ENCODE assay signal across 1 cellular context in the genomic region with DNA sequence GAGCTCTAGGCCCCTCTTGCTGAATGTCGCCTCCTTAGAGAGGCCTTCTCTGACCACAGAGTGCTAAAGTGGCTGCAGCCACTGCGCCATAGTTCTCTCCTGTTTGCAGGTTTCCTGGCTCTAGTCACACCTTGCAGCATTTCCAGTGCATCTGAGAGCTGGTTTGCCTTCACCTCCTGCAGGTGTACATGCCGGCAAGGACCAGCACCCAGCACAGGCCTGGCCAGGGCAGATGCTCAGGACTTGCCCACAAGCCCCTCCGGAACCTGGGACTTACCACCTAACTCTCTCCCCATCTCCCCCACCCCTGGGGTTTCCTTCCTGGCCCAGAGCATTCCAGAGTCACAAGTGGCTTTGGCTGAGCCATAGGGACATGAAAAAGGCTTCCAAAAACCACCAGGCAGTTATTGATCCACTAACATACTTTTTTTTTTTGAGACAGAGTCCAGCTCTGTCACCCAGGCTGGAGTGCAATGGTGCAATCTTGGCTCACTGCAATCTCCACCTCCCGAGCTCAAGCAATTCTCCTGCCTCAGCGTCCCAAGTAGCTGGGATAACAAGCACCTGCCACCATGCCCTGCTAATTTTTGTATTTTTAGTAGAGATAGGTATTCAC.
TF ChIP-seq lines count a peak whose summit lies in the region.

No MANE protein-coding gene starts in this region.

TF ChIP-seq in H1, 55 proteins besides CTCF, POLR2A, EP300 and RAD21:
- no peak for TF ChIP-seq CEBPB (IDR thresholded peaks at IDR 0.05; ENCODE audit: low read depth, low read length)
- no peak for TF ChIP-seq POU5F1 (IDR thresholded peaks at IDR 0.05; ENCODE audit: low read depth, low read length)
- no peak for TF ChIP-seq SIRT6 (IDR thresholded peaks at IDR 0.05; ENCODE audit: low read length)
- no peak for TF ChIP-seq KDM5A (IDR thresholded peaks at IDR 0.05; ENCODE audit: low read length)
- TF ChIP-seq SUZ12 (IDR thresholded peaks at IDR 0.05; ENCODE audit: low read length): no peak
- TF ChIP-seq SP4 (IDR thresholded peaks at IDR 0.05; ENCODE audit: low read length): no peak
- TF ChIP-seq POLR2AphosphoS5 (IDR thresholded peaks at IDR 0.05; ENCODE audit: low read depth, low read length): no peak
- TF ChIP-seq HDAC6 (IDR thresholded peaks at IDR 0.05; ENCODE audit: low read depth, low read length): no peak
- TF ChIP-seq BRCA1 (IDR thresholded peaks at IDR 0.05; ENCODE audit: low read depth, low read length): no peak
- no peak for TF ChIP-seq EZH2 (IDR thresholded peaks at IDR 0.05; ENCODE audit: low read depth, low read length, severe bottlenecking)
- TF ChIP-seq ASH2L (IDR thresholded peaks at IDR 0.05; ENCODE audit: low read length): no peak
- TF ChIP-seq, protein P1, sequence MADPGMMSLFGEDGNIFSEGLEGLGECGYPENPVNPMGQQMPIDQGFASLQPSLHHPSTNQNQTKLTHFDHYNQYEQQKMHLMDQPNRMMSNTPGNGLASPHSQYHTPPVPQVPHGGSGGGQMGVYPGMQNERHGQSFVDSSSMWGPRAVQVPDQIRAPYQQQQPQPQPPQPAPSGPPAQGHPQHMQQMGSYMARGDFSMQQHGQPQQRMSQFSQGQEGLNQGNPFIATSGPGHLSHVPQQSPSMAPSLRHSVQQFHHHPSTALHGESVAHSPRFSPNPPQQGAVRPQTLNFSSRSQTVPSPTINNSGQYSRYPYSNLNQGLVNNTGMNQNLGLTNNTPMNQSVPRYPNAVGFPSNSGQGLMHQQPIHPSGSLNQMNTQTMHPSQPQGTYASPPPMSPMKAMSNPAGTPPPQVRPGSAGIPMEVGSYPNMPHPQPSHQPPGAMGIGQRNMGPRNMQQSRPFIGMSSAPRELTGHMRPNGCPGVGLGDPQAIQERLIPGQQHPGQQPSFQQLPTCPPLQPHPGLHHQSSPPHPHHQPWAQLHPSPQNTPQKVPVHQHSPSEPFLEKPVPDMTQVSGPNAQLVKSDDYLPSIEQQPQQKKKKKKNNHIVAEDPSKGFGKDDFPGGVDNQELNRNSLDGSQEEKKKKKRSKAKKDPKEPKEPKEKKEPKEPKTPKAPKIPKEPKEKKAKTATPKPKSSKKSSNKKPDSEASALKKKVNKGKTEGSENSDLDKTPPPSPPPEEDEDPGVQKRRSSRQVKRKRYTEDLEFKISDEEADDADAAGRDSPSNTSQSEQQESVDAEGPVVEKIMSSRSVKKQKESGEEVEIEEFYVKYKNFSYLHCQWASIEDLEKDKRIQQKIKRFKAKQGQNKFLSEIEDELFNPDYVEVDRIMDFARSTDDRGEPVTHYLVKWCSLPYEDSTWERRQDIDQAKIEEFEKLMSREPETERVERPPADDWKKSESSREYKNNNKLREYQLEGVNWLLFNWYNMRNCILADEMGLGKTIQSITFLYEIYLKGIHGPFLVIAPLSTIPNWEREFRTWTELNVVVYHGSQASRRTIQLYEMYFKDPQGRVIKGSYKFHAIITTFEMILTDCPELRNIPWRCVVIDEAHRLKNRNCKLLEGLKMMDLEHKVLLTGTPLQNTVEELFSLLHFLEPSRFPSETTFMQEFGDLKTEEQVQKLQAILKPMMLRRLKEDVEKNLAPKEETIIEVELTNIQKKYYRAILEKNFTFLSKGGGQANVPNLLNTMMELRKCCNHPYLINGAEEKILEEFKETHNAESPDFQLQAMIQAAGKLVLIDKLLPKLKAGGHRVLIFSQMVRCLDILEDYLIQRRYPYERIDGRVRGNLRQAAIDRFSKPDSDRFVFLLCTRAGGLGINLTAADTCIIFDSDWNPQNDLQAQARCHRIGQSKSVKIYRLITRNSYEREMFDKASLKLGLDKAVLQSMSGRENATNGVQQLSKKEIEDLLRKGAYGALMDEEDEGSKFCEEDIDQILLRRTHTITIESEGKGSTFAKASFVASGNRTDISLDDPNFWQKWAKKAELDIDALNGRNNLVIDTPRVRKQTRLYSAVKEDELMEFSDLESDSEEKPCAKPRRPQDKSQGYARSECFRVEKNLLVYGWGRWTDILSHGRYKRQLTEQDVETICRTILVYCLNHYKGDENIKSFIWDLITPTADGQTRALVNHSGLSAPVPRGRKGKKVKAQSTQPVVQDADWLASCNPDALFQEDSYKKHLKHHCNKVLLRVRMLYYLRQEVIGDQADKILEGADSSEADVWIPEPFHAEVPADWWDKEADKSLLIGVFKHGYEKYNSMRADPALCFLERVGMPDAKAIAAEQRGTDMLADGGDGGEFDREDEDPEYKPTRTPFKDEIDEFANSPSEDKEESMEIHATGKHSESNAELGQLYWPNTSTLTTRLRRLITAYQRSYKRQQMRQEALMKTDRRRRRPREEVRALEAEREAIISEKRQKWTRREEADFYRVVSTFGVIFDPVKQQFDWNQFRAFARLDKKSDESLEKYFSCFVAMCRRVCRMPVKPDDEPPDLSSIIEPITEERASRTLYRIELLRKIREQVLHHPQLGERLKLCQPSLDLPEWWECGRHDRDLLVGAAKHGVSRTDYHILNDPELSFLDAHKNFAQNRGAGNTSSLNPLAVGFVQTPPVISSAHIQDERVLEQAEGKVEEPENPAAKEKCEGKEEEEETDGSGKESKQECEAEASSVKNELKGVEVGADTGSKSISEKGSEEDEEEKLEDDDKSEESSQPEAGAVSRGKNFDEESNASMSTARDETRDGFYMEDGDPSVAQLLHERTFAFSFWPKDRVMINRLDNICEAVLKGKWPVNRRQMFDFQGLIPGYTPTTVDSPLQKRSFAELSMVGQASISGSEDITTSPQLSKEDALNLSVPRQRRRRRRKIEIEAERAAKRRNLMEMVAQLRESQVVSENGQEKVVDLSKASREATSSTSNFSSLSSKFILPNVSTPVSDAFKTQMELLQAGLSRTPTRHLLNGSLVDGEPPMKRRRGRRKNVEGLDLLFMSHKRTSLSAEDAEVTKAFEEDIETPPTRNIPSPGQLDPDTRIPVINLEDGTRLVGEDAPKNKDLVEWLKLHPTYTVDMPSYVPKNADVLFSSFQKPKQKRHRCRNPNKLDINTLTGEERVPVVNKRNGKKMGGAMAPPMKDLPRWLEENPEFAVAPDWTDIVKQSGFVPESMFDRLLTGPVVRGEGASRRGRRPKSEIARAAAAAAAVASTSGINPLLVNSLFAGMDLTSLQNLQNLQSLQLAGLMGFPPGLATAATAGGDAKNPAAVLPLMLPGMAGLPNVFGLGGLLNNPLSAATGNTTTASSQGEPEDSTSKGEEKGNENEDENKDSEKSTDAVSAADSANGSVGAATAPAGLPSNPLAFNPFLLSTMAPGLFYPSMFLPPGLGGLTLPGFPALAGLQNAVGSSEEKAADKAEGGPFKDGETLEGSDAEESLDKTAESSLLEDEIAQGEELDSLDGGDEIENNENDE (IDR thresholded peaks at IDR 0.05; ENCODE audit: insufficient replicate concordance, low read length): no peak
- no peak for TF ChIP-seq TCF12 (IDR thresholded peaks at IDR 0.05; ENCODE audit: low read depth, low read length)
- TF ChIP-seq, protein P2, sequence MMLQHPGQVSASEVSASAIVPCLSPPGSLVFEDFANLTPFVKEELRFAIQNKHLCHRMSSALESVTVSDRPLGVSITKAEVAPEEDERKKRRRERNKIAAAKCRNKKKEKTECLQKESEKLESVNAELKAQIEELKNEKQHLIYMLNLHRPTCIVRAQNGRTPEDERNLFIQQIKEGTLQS (IDR thresholded peaks at IDR 0.05; ENCODE audit: insufficient read depth, low read depth, low read length): no peak
- no peak for TF ChIP-seq JUN (IDR thresholded peaks at IDR 0.05; ENCODE audit: low read depth, low read length)
- TF ChIP-seq RFX5 (IDR thresholded peaks at IDR 0.05; ENCODE audit: borderline replicate concordance, low read depth, low read length): no peak
- no peak for TF ChIP-seq BCL11A (IDR thresholded peaks at IDR 0.05; ENCODE audit: low read depth in 2 of 2, low read length in 2 of 2)
